ENCODE assay signal across 8 cellular contexts in genomic region chr17:7883781-7884386, GRCh38. TPM values are rescaled to one million over a fixed set of nuclear protein-coding genes. Genes with fewer than 3 reads are reported as not detected.
A peak's percentile ranks its signal among the peaks of the same experiment; 100 is the strongest.
DNase-seq lines count a peak whose midpoint lies in the region; ATAC-seq and TF ChIP-seq lines count a peak whose summit lies in the region.

No MANE protein-coding gene starts in this region.

- H3K4me3 ChIP-seq in heart right ventricle = peak overlapping the region in 8 of 10 donors; percentile 18 to 78 (median 44)
- peak overlapping the region; percentile 31 to 86 for H3K4me3 ChIP-seq in cardiac fibroblast (replicated peaks in 1 of 2; ENCODE audit: low read depth in 2 of 2, low read length in 2 of 2)
- H3K4me3 ChIP-seq in MM.1S (ENCODE audit: low read length) = no peak overlapping the region

- H3K4me2 ChIP-seq in MM.1S (ENCODE audit: low read depth, low read length) = no peak overlapping the region

- H3K9me3 Mint-ChIP-seq in naive thymus-derived CD8-positive, alpha-beta T cell = peaks cover 0 to 2% (median 0%) of the 10 kb centered on the region in 9 donors

- H3K4me3 Mint-ChIP-seq in naive thymus-derived CD8-positive, alpha-beta T cell = peak overlapping the region in 7 of 10 donors; percentile 69 to 91 (median 79)

- intact Hi-C loops in heart right ventricle (cut with DNase I) = no loop called here
- intact Hi-C loops in left ventricle myocardium superior (cut with micrococcal nuclease) = no loop called here

- H3K27ac ChIP-seq in heart right ventricle (peak overlapping the region in 6 of 10 donors; percentile 3 to 94 (median 74)), MM.1S (ENCODE audit: low read length) (no peak overlapping the region)

- H3K79me2 ChIP-seq in MM.1S (ENCODE audit: low read length) = no peaks in the 10 kb centered on the region

- H3K4me1 Mint-ChIP-seq in naive thymus-derived CD8-positive, alpha-beta T cell = peaks cover 0 to 6% (median 3%) of the 10 kb centered on the region in 4 donors

- no peaks in the 10 kb centered on the region for H3K27me3 Mint-ChIP-seq in naive thymus-derived CD8-positive, alpha-beta T cell

- peaks cover 0 to 10% (median 3%) of the 10 kb centered on the region in 3 donors for H3K36me3 Mint-ChIP-seq in naive thymus-derived CD8-positive, alpha-beta T cell

- 23 to 45% methylated on average over 3 of the region's 3 CpGs for WGBS in heart right ventricle, 2 donors

- TF ChIP-seq CTCF in heart right ventricle (IDR thresholded peaks at IDR 0.05) (no peak), cardiac fibroblast (IDR thresholded peaks at IDR 0.05; ENCODE audit: low read depth, low read length) (no peak), MM.1S (IDR thresholded peaks at IDR 0.05; ENCODE audit: low read length) (no peak)

- DNase-seq in heart right ventricle = no peak
- DNase-seq in left ventricle myocardium superior = no peak
- peak; percentile 27 for DNase-seq in SK-MEL-5 (ENCODE audit: low read depth, low spot score)
- DNase-seq in cardiac fibroblast (ENCODE audit: low read depth in 2 of 2) = peak; percentile 42 to 43
- DNase-seq in naive thymus-derived CD8-positive, alpha-beta T cell = peak in 7 of 10 donors; percentile 42 to 56 (median 47)
- DNase-seq in MM.1S = no peak
- DNase-seq in NCI-H2107 treated with DMSO at 0.1 percent for 48 hours (lab: John Stamatoyannopoulos, UW; ENCODE audit: unreplicated experiment) = no peak
- no peak for DNase-seq in NCI-H2029 treated with DMSO at 0.1 percent for 48 hours (lab: John Stamatoyannopoulos, UW)

- H3K9me2 ChIP-seq in MM.1S (replicated peaks; ENCODE audit: insufficient read depth, low read length) = no peaks in the 10 kb centered on the region

- peak overlapping the region in 5 of 10 donors; percentile 35 to 96 (median 83) for H3K27ac Mint-ChIP-seq in naive thymus-derived CD8-positive, alpha-beta T cell

- H3F3A ChIP-seq in MM.1S (ENCODE audit: insufficient read depth, low read length) = peaks cover 4% of the 10 kb centered on the region; the same call in 1 of the 2 replicates

- H2AFZ ChIP-seq in MM.1S (ENCODE audit: low read length) = no peak overlapping the region

- no peaks in the 10 kb centered on the region for H3K27me3 ChIP-seq in heart right ventricle
- peaks cover 75% of the 10 kb centered on the region for H3K27me3 ChIP-seq in MM.1S (replicated peaks; ENCODE audit: insufficient read depth, low read length)

- H3K9ac ChIP-seq in MM.1S (ENCODE audit: low read length) = no peak overlapping the region

- ATAC-seq in heart right ventricle (no peak), left ventricle myocardium superior (no peak)
- no peak for ATAC-seq in naive thymus-derived CD8-positive, alpha-beta T cell

- H3K9me3 ChIP-seq in heart right ventricle = no peaks in the 10 kb centered on the region
- no peaks in the 10 kb centered on the region for H3K9me3 ChIP-seq in MM.1S (replicated peaks; ENCODE audit: insufficient read depth, low read length)

- H3K4me1 ChIP-seq in heart right ventricle (peaks cover 11 to 77% (median 53%) of the 10 kb centered on the region in 9 donors), MM.1S (ENCODE audit: low read length) (peaks cover 16% of the 10 kb centered on the region)

- H3K36me3 ChIP-seq in heart right ventricle = peaks cover 0 to 31% (median 10%) of the 10 kb centered on the region in 9 donors
- H3K36me3 ChIP-seq in MM.1S (replicated peaks; ENCODE audit: insufficient read depth, low read length) = no peaks in the 10 kb centered on the region

- in situ Hi-C loops in SK-MEL-5 (cut with HindIII; ENCODE audit: low pct_unique_long_range_greater_than_20kb, low sequenced_read_pairs) = no loop called here

- H4K20me1 ChIP-seq in MM.1S (ENCODE audit: insufficient read depth, low read length) = no peaks in the 10 kb centered on the region

- POLR2A ChIA-PET in naive thymus-derived CD8-positive, alpha-beta T cell (lab: Charles Lee) = interaction anchor here (0.6 to 2.2 kb wide), 11 partner anchors 13 to 327 kb away, joined by 3 to 13 read pairs (median 3); partner anchors contain the start of genes AURKB, NAA38 and RNF227

RNA-seq across cellular contexts. Expression of gene CHD3, which starts 4.7 kb away (rescaled TPM):
- total RNA-seq in heart right ventricle (10 to 100 TPM in 5 of 10 donors, 1 to 10 TPM in 5; 8.2 to 22.0 (median 10.4) TPM), left ventricle myocardium superior (13.1 TPM)
- 10 to 100 TPM; 13.7 to 29.0 TPM for polyA plus RNA-seq in heart right ventricle
- total RNA-seq in SK-MEL-5 (2014; rRNA removed; shearing (Covaris generic)) = 68.4 and 74.0 TPM in 2 replicates
- polyA plus RNA-seq in SK-MEL-5 (2015; cell fraction: cytosol; rRNA removed) = 77.6 and 110 TPM in 2 replicates
- 268 and 271 TPM in 2 replicates for polyA plus RNA-seq in SK-MEL-5 (2015; cell fraction: nucleus; rRNA removed)
- total RNA-seq in naive thymus-derived CD8-positive, alpha-beta T cell = 100 to 1,000 TPM; 277 to 281 TPM
- 10 to 100 TPM in 2 of 3 donors, 1 to 10 TPM in 1; 4.3 to 29.2 (median 15.5) TPM for polyA plus RNA-seq in naive thymus-derived CD8-positive, alpha-beta T cell

RNA-seq across cellular contexts. Expression of gene CYB5D1, which starts 26.1 kb away (rescaled TPM):
- total RNA-seq in heart right ventricle = 10 to 100 TPM; 12.7 to 20.1 (median 16.0) TPM
- 10 to 100 TPM; 10.0 to 11.6 TPM for polyA plus RNA-seq in heart right ventricle
- total RNA-seq in left ventricle myocardium superior = 25.6 TPM
- total RNA-seq in SK-MEL-5 (2014; rRNA removed; shearing (Covaris generic)) = 7.2 and 7.5 TPM in 2 replicates
- polyA plus RNA-seq in SK-MEL-5 (2015; cell fraction: cytosol; rRNA removed) = 4.5 and 10.7 TPM in 2 replicates
- 10.9 and 13.6 TPM in 2 replicates for polyA plus RNA-seq in SK-MEL-5 (2015; cell fraction: nucleus; rRNA removed)
- total RNA-seq in naive thymus-derived CD8-positive, alpha-beta T cell = 1 to 10 TPM; 8.5 to 9.8 TPM
- 1 to 10 TPM; 3.5 to 6.0 (median 5.1) TPM for polyA plus RNA-seq in naive thymus-derived CD8-positive, alpha-beta T cell

RNA-seq across cellular contexts. Expression of gene NAA38, which starts 26.5 kb away (rescaled TPM):
- 100 to 1,000 TPM in 1 of 10 donors, 10 to 100 TPM in 9; 59.2 to 115 (median 73.0) TPM for total RNA-seq in heart right ventricle
- polyA plus RNA-seq in heart right ventricle = 100 to 1,000 TPM; 108 to 167 TPM
- total RNA-seq in left ventricle myocardium superior = 93.2 TPM
- 74.5 and 83.3 TPM in 2 replicates for total RNA-seq in SK-MEL-5 (2014; rRNA removed; shearing (Covaris generic))
- 55.6 and 83.4 TPM in 2 replicates for polyA plus RNA-seq in SK-MEL-5 (2015; cell fraction: cytosol; rRNA removed)
- polyA plus RNA-seq in SK-MEL-5 (2015; cell fraction: nucleus; rRNA removed) = 6.4 and 9.3 TPM in 2 replicates
- total RNA-seq in naive thymus-derived CD8-positive, alpha-beta T cell = 10 to 100 TPM; 16.0 to 24.1 TPM
- polyA plus RNA-seq in naive thymus-derived CD8-positive, alpha-beta T cell = 100 to 1,000 TPM; 125 to 169 (median 152) TPM

RNA-seq across cellular contexts. Expression of gene TMEM88, which starts 29.0 kb away (rescaled TPM):
- total RNA-seq in heart right ventricle (10 to 100 TPM; 12.3 to 47.4 (median 19.3) TPM), left ventricle myocardium superior (32.6 TPM)
- 100 to 1,000 TPM; 121 to 298 TPM for polyA plus RNA-seq in heart right ventricle
- 0.18 and 0.80 TPM in 2 replicates for total RNA-seq in SK-MEL-5 (2014; rRNA removed; shearing (Covaris generic))
- polyA plus RNA-seq in SK-MEL-5 (2015; cell fraction: cytosol; rRNA removed) = 0.51 and 0.60 TPM in 2 replicates
- polyA plus RNA-seq in SK-MEL-5 (2015; cell fraction: nucleus; rRNA removed) = 6.4 and 14.9 TPM in 2 replicates
- total RNA-seq in naive thymus-derived CD8-positive, alpha-beta T cell = 1 to 10 TPM; 6.9 to 7.2 TPM
- polyA plus RNA-seq in naive thymus-derived CD8-positive, alpha-beta T cell = not detected

RNA-seq across cellular contexts. Expression of gene RNF227, which starts 32.2 kb away (rescaled TPM):
- total RNA-seq in heart right ventricle (1 to 10 TPM in 2 of 10 donors, under 1 TPM in 8; 0.15 to 1.6 (median 0.90) TPM), left ventricle myocardium superior (1.1 TPM)
- 1 to 10 TPM; 1.5 to 1.9 TPM for polyA plus RNA-seq in heart right ventricle
- total RNA-seq in SK-MEL-5 (2014; rRNA removed; shearing (Covaris generic)) = 4.3 and 5.7 TPM in 2 replicates
- polyA plus RNA-seq in SK-MEL-5 (2015; cell fraction: cytosol; rRNA removed) = 8.9 and 14.0 TPM in 2 replicates
- polyA plus RNA-seq in SK-MEL-5 (2015; cell fraction: nucleus; rRNA removed) = 6.3 and 6.7 TPM in 2 replicates
- total RNA-seq in naive thymus-derived CD8-positive, alpha-beta T cell = 1 to 10 TPM; 7.8 to 9.4 TPM
- polyA plus RNA-seq in naive thymus-derived CD8-positive, alpha-beta T cell = 1 to 10 TPM in 2 of 3 donors, under 1 TPM in 1; 0.65 to 4.8 (median 2.4) TPM

Comparison
In these comparisons a context has a peak if more than half of its experiments do, and no peak if none do; other contexts are left out.
1. DNase-seq: peak in SK-MEL-5 (single experiment), cardiac fibroblast (2 of 2) and naive thymus-derived CD8-positive, alpha-beta T cell (7 of 10); none in heart right ventricle (0 of 2), left ventricle myocardium superior (single experiment), MM.1S (single experiment), NCI-H2107 treated with DMSO at 0.1 percent for 48 hours (single experiment) and NCI-H2029 treated with DMSO at 0.1 percent for 48 hours (single experiment).